ENCODE assay signal across 14 cellular contexts in the genomic region with DNA sequence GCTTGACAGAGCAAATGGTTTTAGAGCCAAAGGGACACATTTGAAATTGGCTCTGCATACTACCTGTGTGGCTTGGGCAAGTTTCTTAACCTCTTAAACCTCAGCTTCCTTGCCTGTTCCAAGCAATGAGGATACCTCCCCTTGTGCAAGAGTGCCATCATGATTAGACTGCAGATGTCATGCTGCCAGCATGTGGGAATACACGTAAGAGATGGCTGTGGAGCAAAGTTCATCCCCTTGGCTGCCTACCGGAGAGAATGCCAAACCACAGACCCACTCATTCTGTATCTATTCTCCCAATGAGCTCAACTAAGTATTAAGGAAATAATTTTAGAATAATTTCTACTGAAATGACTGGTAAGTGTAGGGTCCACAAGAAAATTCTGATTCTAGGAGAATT.
A peak's percentile ranks its signal among the peaks of the same experiment; 100 is the strongest.
DNase-seq lines count a peak whose midpoint lies in the region; ATAC-seq and TF ChIP-seq lines count a peak whose summit lies in the region.
"Had no signal": no experiment of that assay in that cellular context is flagged by ENCODE, and none has a peak within 500 bp of the region (broad histone marks: within the 10 kb centered on the region; RNA-seq: fewer than 3 reads in every experiment).

No MANE protein-coding gene starts in this region.

- no peak overlapping the region for H3K9ac ChIP-seq in subcutaneous abdominal adipose tissue (ENCODE audit: low read length in 5 of 5)

- DNase-seq in GM04504 (ENCODE audit: low read depth): peak; percentile 60
- DNase-seq in amniotic epithelial cell (ENCODE audit: low read depth): peak; percentile 74
- DNase-seq in fibroblast of villous mesenchyme (ENCODE audit: low read depth): peak; percentile 18
- DNase-seq in SKM-1 (lab: John Stamatoyannopoulos, UW; ENCODE audit: unreplicated experiment): no peak
- DNase-seq in NCI-H146 (lab: John Stamatoyannopoulos, UW): no peak
- DNase-seq: activated CD4-positive, alpha-beta T cell treated with anti-CD3 and anti-CD28 coated beads, Interleukin-2, amount 10 ng/mL, durations not matched to agents 24 days and 14 days; activated naive CD8-positive, alpha-beta T cell treated with anti-CD3 and anti-CD28 coated beads, Interleukin-2, amount 50 U/mL, for 24 hours; activated T-cell treated with anti-CD3 and anti-CD28 coated beads, Interleukin-2, amount 50 U/mL, for 4 hours; CD4-positive, alpha-beta memory T cell; NCI-H1417; T-helper 2 cell had no signal

- H3K4me1 ChIP-seq in subcutaneous abdominal adipose tissue (ENCODE audit: control insufficient read depth in 5 of 5, insufficient read depth in 5 of 5, low read length in 5 of 5): peaks cover 5 to 20% (median 9%) of the 10 kb centered on the region in 5 donors

- H3K36me3 ChIP-seq in subcutaneous abdominal adipose tissue (ENCODE audit: control insufficient read depth in 5 of 5, insufficient read depth in 5 of 5, low read length in 5 of 5): no peaks in the 10 kb centered on the region

- H3K27ac ChIP-seq in subcutaneous abdominal adipose tissue (ENCODE audit: low read depth, low read length): peak overlapping the region; percentile 61

- H3K9me3 ChIP-seq in subcutaneous abdominal adipose tissue (ENCODE audit: control insufficient read depth in 5 of 5, low read length in 5 of 5): no peaks in the 10 kb centered on the region

- TF ChIP-seq CTCF in fibroblast of villous mesenchyme (IDR thresholded peaks at IDR 0.05; ENCODE audit: insufficient read depth, low read depth, low read length): no peak

- H3K4me3 ChIP-seq in fibroblast of villous mesenchyme (ENCODE audit: low read depth, low read length) (no peak overlapping the region), subcutaneous abdominal adipose tissue (ENCODE audit: low read depth in 1 of 5, low read length in 5 of 5) (no peak overlapping the region)

- H3K27me3 ChIP-seq in subcutaneous abdominal adipose tissue (ENCODE audit: control insufficient read depth in 5 of 5, insufficient read depth in 4 of 5, low read length in 5 of 5): no peaks in the 10 kb centered on the region

- ATAC-seq in GM21526 (IDR thresholded peaks at IDR 0.05; ENCODE audit: low FRiP score, unreplicated experiment): no peak
- ATAC-seq: activated naive CD8-positive, alpha-beta T cell treated with anti-CD3 and anti-CD28 coated beads, Interleukin-2, amount 50 U/mL, for 24 hours; activated T-cell treated with anti-CD3 and anti-CD28 coated beads, Interleukin-2, amount 50 U/mL, for 4 hours; Panc1 had no signal

Comparison
In these comparisons a context has a peak if more than half of its experiments do, and no peak if none do; other contexts are left out.
1. DNase-seq: peak in GM04504 (single experiment), amniotic epithelial cell (single experiment) and fibroblast of villous mesenchyme (single experiment); none in SKM-1 (single experiment) and NCI-H146 (single experiment).